9 cellular contexts compared by ENCODE assay signal in genomic region chr11:19577849-19578619, GRCh38.
DNase-seq lines count a peak whose midpoint lies in the region; ATAC-seq and TF ChIP-seq lines count a peak whose summit lies in the region.
"Had no signal": no experiment of that assay in that cellular context is flagged by ENCODE, and none has a peak within 500 bp of the region (broad histone marks: within the 10 kb centered on the region; RNA-seq: fewer than 3 reads in every experiment).

No MANE protein-coding gene starts in this region.

- WGBS in prostate gland: 5% methylated on average over 12 of the region's 12 CpGs

- H3K27ac Mint-ChIP-seq in CD8-positive, alpha-beta memory T cell: peak overlapping the region in 1 of 8 donors; percentile 81

- no peaks in the 10 kb centered on the region for H3K36me3 Mint-ChIP-seq in CD8-positive, alpha-beta memory T cell

- H3K4me3 ChIP-seq in BLaER1 (peak overlapping the region; percentile 36; the same call in 1 of the 2 replicates), left ventricle myocardium inferior (peak overlapping the region; percentile 38), prostate gland (no peak overlapping the region)
- no peak overlapping the region for H3K4me3 ChIP-seq in CD8-positive, alpha-beta memory T cell (ENCODE audit: low read length)

- peak overlapping the region; percentile 90 for H3K4me2 ChIP-seq in BLaER1

- no peaks in the 10 kb centered on the region for H3K4me1 Mint-ChIP-seq in CD8-positive, alpha-beta memory T cell

- TF ChIP-seq CTCF in left ventricle myocardium inferior (IDR thresholded peaks at IDR 0.05; ENCODE audit: borderline replicate concordance) (peak; percentile 30), prostate gland (IDR thresholded peaks at IDR 0.05) (no peak)

- H4K20me1 ChIP-seq in BLaER1: no peaks in the 10 kb centered on the region

- H3K36me3 ChIP-seq in BLaER1 (no peaks in the 10 kb centered on the region), left ventricle myocardium inferior (no peaks in the 10 kb centered on the region), prostate gland (no peaks in the 10 kb centered on the region)
- no peaks in the 10 kb centered on the region for H3K36me3 ChIP-seq in CD8-positive, alpha-beta memory T cell (ENCODE audit: insufficient read depth, low read length)

- CTCF ChIA-PET in CD8-positive, alpha-beta memory T cell (lab: Charles Lee): interaction anchor here (3.4 kb wide), 1 partner anchor 15 kb away, joined by 13 read pairs; no protein-coding TSS in a partner anchor

- H3K4me1 ChIP-seq in BLaER1 (peaks cover 49% of the 10 kb centered on the region), left ventricle myocardium inferior (peaks cover 62% of the 10 kb centered on the region), prostate gland (replicated peaks) (peaks cover 9% of the 10 kb centered on the region)
- H3K4me1 ChIP-seq in CD8-positive, alpha-beta memory T cell (ENCODE audit: insufficient read depth, low read length): no peaks in the 10 kb centered on the region

- no peaks in the 10 kb centered on the region for H3K9me3 Mint-ChIP-seq in CD8-positive, alpha-beta memory T cell

- peaks cover 0 to 1% of the 10 kb centered on the region in 2 donors for H3K27me3 Mint-ChIP-seq in CD8-positive, alpha-beta memory T cell

- ATAC-seq in HG03571 (IDR thresholded peaks at IDR 0.05; ENCODE audit: unreplicated experiment): no peak
- no peak for ATAC-seq in HG02610 (IDR thresholded peaks at IDR 0.05; ENCODE audit: unreplicated experiment)
- ATAC-seq in HG02642 (IDR thresholded peaks at IDR 0.05; ENCODE audit: poor library complexity, unreplicated experiment): no peak

- peak overlapping the region; percentile 89 for H3K27ac ChIP-seq in BLaER1
- peak overlapping the region; percentile 93 for H3K27ac ChIP-seq in left ventricle myocardium inferior (replicated peaks)
- H3K27ac ChIP-seq in prostate gland: peak overlapping the region; percentile 72 to 78
- no peak overlapping the region for H3K27ac ChIP-seq in CD8-positive, alpha-beta memory T cell (ENCODE audit: low read depth, low read length)

- intact Hi-C loops in left ventricle myocardium inferior (cut with micrococcal nuclease) (no loop called here), prostate gland (cut with DNase I) (loop anchor here (5.0 kb wide), 2 partner anchors 104 to 134 kb away; partner anchors contain the start of gene NAV2)

- peak overlapping the region; percentile 73 for H3K9ac ChIP-seq in BLaER1

- POLR2A ChIA-PET in CD8-positive, alpha-beta memory T cell (lab: Charles Lee): no interaction called here

- H3K9me3 ChIP-seq in BLaER1: no peaks in the 10 kb centered on the region
- H3K9me3 ChIP-seq in left ventricle myocardium inferior (replicated peaks): no peaks in the 10 kb centered on the region
- no peaks in the 10 kb centered on the region for H3K9me3 ChIP-seq in prostate gland
- no peaks in the 10 kb centered on the region for H3K9me3 ChIP-seq in CD8-positive, alpha-beta memory T cell (ENCODE audit: low read length)

- DNase-seq in amniotic stem cell (lab: John Stamatoyannopoulos, UW): peak; percentile 13
- peak; percentile 48 for DNase-seq in left ventricle myocardium inferior
- DNase-seq in prostate gland (ENCODE audit: low spot score): peak; percentile 58
- DNase-seq in CD8-positive, alpha-beta memory T cell: no peak
- DNase-seq: effector memory CD4-positive, alpha-beta T cell had no signal

- no peaks in the 10 kb centered on the region for H3K27me3 ChIP-seq in BLaER1
- no peaks in the 10 kb centered on the region for H3K27me3 ChIP-seq in left ventricle myocardium inferior (ENCODE audit: low read depth)
- H3K27me3 ChIP-seq in prostate gland (replicated peaks; ENCODE audit: insufficient read depth): no peaks in the 10 kb centered on the region
- no peaks in the 10 kb centered on the region for H3K27me3 ChIP-seq in CD8-positive, alpha-beta memory T cell (ENCODE audit: insufficient read depth, low read length, poor library complexity, severe bottlenecking)

- H3K4me3 Mint-ChIP-seq in CD8-positive, alpha-beta memory T cell: no peak overlapping the region

- TF ChIP-seq POLR2A in prostate gland (IDR thresholded peaks at IDR 0.05): no peak

Comparison
In these comparisons a context has a peak if more than half of its experiments do, and no peak if none do; other contexts are left out.
1. H3K4me3 ChIP-seq: peak in BLaER1 (single experiment) and left ventricle myocardium inferior (single experiment); none in prostate gland (0 of 2) and CD8-positive, alpha-beta memory T cell (single experiment).
2. DNase-seq: peak in amniotic stem cell (single experiment), left ventricle myocardium inferior (single experiment) and prostate gland (single experiment); none in CD8-positive, alpha-beta memory T cell (0 of 5).